9 cellular contexts compared by ENCODE assay signal in the genomic region with DNA sequence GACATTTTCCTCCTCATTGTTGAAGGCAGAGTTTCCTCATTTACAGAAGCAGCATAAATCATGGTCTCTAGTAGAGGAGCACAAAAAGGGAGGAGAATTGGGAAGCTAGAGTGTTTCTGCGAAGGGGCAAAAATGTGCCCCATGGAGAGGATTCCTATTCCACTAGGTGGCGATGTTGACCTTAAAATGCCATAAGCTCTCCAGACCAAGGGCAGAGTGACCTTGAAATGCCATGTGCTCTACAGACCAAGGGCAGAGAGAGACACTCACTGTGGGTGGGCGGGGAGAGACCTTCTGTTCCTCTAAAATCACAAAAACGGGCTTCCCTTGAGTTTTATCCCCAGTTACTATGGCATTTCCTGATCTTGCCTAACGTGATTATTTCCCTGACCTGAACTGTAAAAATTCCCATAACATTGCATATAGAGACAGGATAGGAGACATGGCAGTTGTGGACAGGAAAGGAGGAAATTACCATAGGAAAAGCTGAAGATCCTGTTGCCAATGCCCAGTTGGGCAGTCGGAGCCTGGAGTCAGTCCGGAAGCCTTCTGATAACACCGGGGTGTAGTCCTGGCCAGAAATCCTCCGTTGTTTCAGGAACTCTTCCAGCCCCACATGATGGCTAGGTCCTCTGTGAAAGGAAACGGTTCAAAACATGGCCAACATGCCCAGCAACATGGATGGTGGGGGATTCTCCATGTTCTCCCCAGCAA.
DNase-seq lines count a peak whose midpoint lies in the region; ATAC-seq, FAIRE-seq and TF ChIP-seq lines count a peak whose summit lies in the region.
"Had no signal": no experiment of that assay in that cellular context is flagged by ENCODE, and none has a peak within 500 bp of the region (broad histone marks: within the 10 kb centered on the region; RNA-seq: fewer than 3 reads in every experiment).

No MANE protein-coding gene starts in this region.

- H3K18ac ChIP-seq in H1 (ENCODE audit: extremely low read depth, low read length), result no peak overlapping the region

- no peak overlapping the region for H2BK15ac ChIP-seq in H1 (ENCODE audit: low read length)

- H2BK20ac ChIP-seq in H1 (ENCODE audit: low read length), result no peak overlapping the region

- H3K4me1 ChIP-seq in left ventricle myocardium inferior (no peaks in the 10 kb centered on the region), H1 (replicated peaks in 1 of 4; ENCODE audit: control insufficient read depth in 3 of 4, insufficient read depth in 4 of 4, low read length in 3 of 4) (no peaks in the 10 kb centered on the region)

- no peak overlapping the region for H4K5ac ChIP-seq in H1 (ENCODE audit: insufficient read length, low read depth, low read length)

- no peaks in the 10 kb centered on the region for H3K79me2 ChIP-seq in H1 (ENCODE audit: control insufficient read depth in 1 of 2, insufficient read depth in 2 of 2, low read length in 2 of 2)

- no peak for TF ChIP-seq EP300 in H1 (IDR thresholded peaks at IDR 0.05; ENCODE audit: borderline replicate concordance in 1 of 2, low read depth in 2 of 2, low read length in 2 of 2)

- no peak overlapping the region for H4K91ac ChIP-seq in H1 (replicated peaks; ENCODE audit: insufficient read length, low read length)

- ATAC-seq in left cardiac atrium (no peak), HG02852 (IDR thresholded peaks at IDR 0.05; ENCODE audit: unreplicated experiment) (peak; percentile 89)

- no peak for TF ChIP-seq POLR2A in H1 (IDR thresholded peaks at IDR 0.05; ENCODE audit: control extremely low read depth in 1 of 2, low read depth in 2 of 2, low read length in 2 of 2)

- TF ChIP-seq CTCF in left ventricle myocardium inferior (IDR thresholded peaks at IDR 0.05; ENCODE audit: borderline replicate concordance), result peak; percentile 25
- peak in 2 of 3 experiments; percentile 45 to 52; a peak in 3 of 4 replicates for TF ChIP-seq CTCF in H1 (IDR thresholded peaks at IDR 0.05; ENCODE audit: control extremely low read depth in 1 of 3, insufficient read depth in 1 of 3, low read depth in 1 of 3, low read length in 3 of 3)

- DNase-seq in left ventricle myocardium inferior (no peak), left cardiac atrium (no peak), NCI-H748 (lab: John Stamatoyannopoulos, UW; ENCODE audit: unreplicated experiment) (peak; percentile 67), H1 (ENCODE audit: low read depth in 1 of 2, low spot score in 2 of 2) (peak; percentile 17 to 44), pulmonary artery endothelial cell (ENCODE audit: low read depth, low spot score) (peak; percentile 78), amniotic stem cell (lab: John Stamatoyannopoulos, UW) (no peak), cerebellum (ENCODE audit: low spot score) (no peak)

- H3K27me3 ChIP-seq in left ventricle myocardium inferior (ENCODE audit: low read depth), result no peaks in the 10 kb centered on the region
- no peaks in the 10 kb centered on the region for H3K27me3 ChIP-seq in H1 (replicated peaks in 1 of 4; ENCODE audit: control insufficient read depth in 3 of 4, extremely low read depth in 1 of 4, insufficient read depth in 3 of 4, low read length in 3 of 4)

- H3K4me3 ChIP-seq in left ventricle myocardium inferior, result no peak overlapping the region
- no peak overlapping the region for H3K4me3 ChIP-seq in H1 (ENCODE audit: extremely low read depth in 1 of 4, insufficient read depth in 2 of 4, low read depth in 3 of 4, low read length in 4 of 4)

- no peak overlapping the region for H2BK120ac ChIP-seq in H1 (replicated peaks; ENCODE audit: low read depth, low read length)

- no peak overlapping the region for H2AK5ac ChIP-seq in H1 (ENCODE audit: low read depth, low read length)

- H4K20me1 ChIP-seq in H1 (replicated peaks in 1 of 2; ENCODE audit: control insufficient read depth in 1 of 2, insufficient read depth in 2 of 2, low read length in 2 of 2), result no peaks in the 10 kb centered on the region

- H3K36me3 ChIP-seq in left ventricle myocardium inferior (no peaks in the 10 kb centered on the region), H1 (ENCODE audit: control insufficient read depth in 2 of 4, insufficient read depth in 4 of 4, low read length in 3 of 4) (no peaks in the 10 kb centered on the region; a peak in 1 of 8 replicates)

- H3K23me2 ChIP-seq in H1 (ENCODE audit: low read depth, low read length), result no peaks in the 10 kb centered on the region

- intact Hi-C loops in left ventricle myocardium inferior (cut with micrococcal nuclease) (no loop called here), left cardiac atrium (cut with DNase I) (no loop called here)

- POLR2A ChIA-PET in H1 (lab: Charles Lee; ENCODE audit: partially characterized antibody), result no interaction called here

- H3K56ac ChIP-seq in H1 (replicated peaks; ENCODE audit: insufficient read length, low read depth, low read length), result no peak overlapping the region

- no peak overlapping the region for H2BK12ac ChIP-seq in H1 (ENCODE audit: low read depth, low read length)

- peak overlapping the region; percentile 68; the same call in 1 of the 2 replicates for H4K8ac ChIP-seq in H1 (ENCODE audit: extremely low read depth, insufficient read depth, low read length)

- H3K27ac ChIP-seq in left ventricle myocardium inferior (replicated peaks) (no peak overlapping the region), H1 (ENCODE audit: low read depth, low read length) (no peak overlapping the region)

- no peak overlapping the region for H3K9ac ChIP-seq in H1 (replicated peaks in 1 of 4; ENCODE audit: extremely low read depth in 1 of 4, low read depth in 3 of 4, low read length in 3 of 4)

- FAIRE-seq in H1 (lab: Jason Lieb, UNC), result no peak
- FAIRE-seq: colon had no signal

- no peak overlapping the region for H3K14ac ChIP-seq in H1 (ENCODE audit: insufficient read length)

- no peak overlapping the region for H3K4ac ChIP-seq in H1 (replicated peaks; ENCODE audit: insufficient read length, low read depth, low read length)

- H3K9me3 ChIP-seq in left ventricle myocardium inferior (replicated peaks) (peaks cover 8% of the 10 kb centered on the region), H1 (ENCODE audit: insufficient read depth in 2 of 2, low read depth in 1 of 2, low read length in 1 of 2) (peaks cover 8% of the 10 kb centered on the region in 2 experiments; a peak in 1 of 4 replicates)

- TF ChIP-seq RAD21 in H1 (IDR thresholded peaks at IDR 0.05 in 1 of 2, conservative IDR thresholded peaks at IDR 0.05 in 1 of 2; ENCODE audit: low read depth in 2 of 2, low read length in 2 of 2), result peak; percentile 75 to 77

- WGBS in H1 (ENCODE audit: extremely low coverage in 1 of 2, insufficient coverage in 1 of 2, insufficient read length in 1 of 2, insufficient replicate concordance in 2 of 2, low coverage in 1 of 2, low lambda C conversion rate in 2 of 2, missing lambda C conversion rate in 1 of 2), 2 experiments, result 76% methylated on average over 5 of the region's 10 CpGs; no CpG with 5 or more reads in 1 of the 2 experiments

- H2BK5ac ChIP-seq in H1 (ENCODE audit: low read depth, low read length), result no peak overlapping the region

- H3K4me2 ChIP-seq in H1 (ENCODE audit: insufficient read depth in 1 of 2, low read depth in 2 of 2, low read length in 2 of 2), result no peak overlapping the region

- H3K23ac ChIP-seq in H1 (ENCODE audit: insufficient read length), result no peak overlapping the region

- no peak overlapping the region for H2AFZ ChIP-seq in H1 (ENCODE audit: low read length)

- CTCF ChIA-PET in H1 (lab: Charles Lee; ENCODE audit: partially characterized antibody), result interaction anchor here (0.5 to 1.9 kb wide), 5 partner anchors 11 to 823 kb away, joined by 3 to 8 read pairs (median 4); no protein-coding TSS in a partner anchor

- H3K79me1 ChIP-seq in H1 (ENCODE audit: low read depth, low read length), result no peaks in the 10 kb centered on the region

TF ChIP-seq in H1, 55 proteins besides CTCF, POLR2A, EP300 and RAD21:
- TF ChIP-seq, protein P1, sequence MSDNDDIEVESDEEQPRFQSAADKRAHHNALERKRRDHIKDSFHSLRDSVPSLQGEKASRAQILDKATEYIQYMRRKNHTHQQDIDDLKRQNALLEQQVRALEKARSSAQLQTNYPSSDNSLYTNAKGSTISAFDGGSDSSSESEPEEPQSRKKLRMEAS (IDR thresholded peaks at IDR 0.05), result peak; percentile 86
- TF ChIP-seq GTF2F1 (IDR thresholded peaks at IDR 0.05; ENCODE audit: borderline replicate concordance, low read depth, low read length), result no peak
TF ChIP-seq in H1: peak in this region for 1.

Comparison
In these comparisons a context has a peak if more than half of its experiments do, and no peak if none do; other contexts are left out.
1. DNase-seq: peak in NCI-H748 (single experiment), H1 (2 of 2) and pulmonary artery endothelial cell (single experiment); none in left ventricle myocardium inferior (single experiment), left cardiac atrium (single experiment), amniotic stem cell (single experiment) and cerebellum (single experiment).